In genomic region chr7:6579446-6579845, GRCh38 we compare ENCODE assay signal across 10 cellular contexts. TPM values are rescaled to one million over a fixed set of nuclear protein-coding genes. Genes with fewer than 3 reads are reported as not detected.
DNase-seq lines count a peak whose midpoint lies in the region; ATAC-seq, FAIRE-seq and TF ChIP-seq lines count a peak whose summit lies in the region.
"Had no signal": no experiment of that assay in that cellular context is flagged by ENCODE, and none has a peak within 500 bp of the region (broad histone marks: within the 10 kb centered on the region; RNA-seq: fewer than 3 reads in every experiment).

No MANE protein-coding gene starts in this region.

- H3K27ac Mint-ChIP-seq in CD4-positive, alpha-beta memory T cell, result peak overlapping the region in 6 of 7 donors; percentile 47 to 93 (median 68)
- peak overlapping the region in 2 of 3 experiments; percentile 2 to 83; a peak in 1 of 7 replicates for H3K27ac Mint-ChIP-seq in H9
- H3K27ac Mint-ChIP-seq in activated CD8-positive, alpha-beta T cell treated with anti-CD3 and anti-CD28 coated beads for 36 hours, result peak overlapping the region; percentile 17
- H3K27ac Mint-ChIP-seq in memory B cell, result peak overlapping the region; percentile 25

- ATAC-seq in activated CD8-positive, alpha-beta T cell treated with anti-CD3 and anti-CD28 coated beads for 36 hours, result no peak
- ATAC-seq in memory B cell (ENCODE audit: low read depth) (no peak), pancreas (no peak)
- ATAC-seq in activated CD4-positive, CD25-positive, alpha-beta regulatory T cell treated with anti-CD3 and anti-CD28 coated beads, Interleukin-2, amount 50 U/mL, for 24 hours, result no peak

- intact Hi-C loops in CD4-positive, alpha-beta memory T cell (cut with micrococcal nuclease), result no loop called here
- intact Hi-C loops in activated CD8-positive, alpha-beta T cell treated with anti-CD3 and anti-CD28 coated beads for 36 hours (cut with micrococcal nuclease), result no loop called here
- intact Hi-C loops in pancreas (cut with DNase I), result no loop called here

- POLR2A ChIA-PET in CD4-positive, alpha-beta memory T cell (lab: Charles Lee; ENCODE audit: partially characterized antibody), result no interaction called here
- POLR2A ChIA-PET in activated CD8-positive, alpha-beta T cell treated with anti-CD3 and anti-CD28 coated beads for 36 hours (lab: Charles Lee), result no interaction called here

- peaks cover 19% of the 10 kb centered on the region for H3K36me3 ChIP-seq in CD4-positive, alpha-beta memory T cell (ENCODE audit: insufficient read depth, low read length)
- H3K36me3 ChIP-seq in pancreas, result peaks cover 0 to 15% (median 5%) of the 10 kb centered on the region in 3 donors

- H3K27me3 Mint-ChIP-seq in CD4-positive, alpha-beta memory T cell, result no peaks in the 10 kb centered on the region
- H3K27me3 Mint-ChIP-seq in H9 (ENCODE audit: low read depth) (no peaks in the 10 kb centered on the region), memory B cell (no peaks in the 10 kb centered on the region)
- H3K27me3 Mint-ChIP-seq in activated CD8-positive, alpha-beta T cell treated with anti-CD3 and anti-CD28 coated beads for 36 hours, result no peaks in the 10 kb centered on the region

- no peak overlapping the region for H3K4me3 ChIP-seq in CD4-positive, alpha-beta memory T cell (ENCODE audit: low read length in 2 of 2)
- H3K4me3 ChIP-seq in pancreas, result no peak overlapping the region
- H3K4me3 ChIP-seq: suprapubic skin had no signal

- H3T11ph ChIP-seq in H9 (ENCODE audit: low read length), result no peak overlapping the region

- no peak overlapping the region for H4K8ac ChIP-seq in H9 (replicated peaks; ENCODE audit: insufficient read length, low read depth, low read length)

- H2BK20ac ChIP-seq in H9 (ENCODE audit: low read depth, low read length, poor library complexity, severe bottlenecking), result no peak overlapping the region

- H4K20me1 ChIP-seq in H9 (ENCODE audit: control insufficient read depth, insufficient read depth, insufficient read length), result no peaks in the 10 kb centered on the region

- FAIRE-seq in pancreas (lab: Jason Lieb, UNC), result no peak

- no peak overlapping the region for H3K4ac ChIP-seq in H9 (ENCODE audit: low read depth, low read length)

- no peak overlapping the region for H2BK12ac ChIP-seq in H9 (ENCODE audit: insufficient read length, low read depth, low read length)

- no peak overlapping the region for H3K14ac ChIP-seq in H9 (ENCODE audit: insufficient read depth, low read length)

- no peak overlapping the region for H2BK5ac ChIP-seq in H9 (ENCODE audit: insufficient read length, low read length)

- H2BK15ac ChIP-seq in H9 (ENCODE audit: low read depth, low read length), result no peak overlapping the region

- H3K56ac ChIP-seq in H9 (ENCODE audit: insufficient read length, low read depth, low read length), result no peak overlapping the region

- H4K5ac ChIP-seq in H9 (ENCODE audit: insufficient read length, low read depth, low read length), result no peak overlapping the region

- WGBS in H9 (ENCODE audit: extremely low coverage, insufficient read length, low lambda C conversion rate), result no CpG with 5 or more reads among the region's 4 CpGs
- WGBS in pancreas, 2 donors, result 89 to 91% methylated on average over 4 of the region's 4 CpGs

- no peaks in the 10 kb centered on the region for H3K23me2 ChIP-seq in H9 (ENCODE audit: insufficient read length, low read depth, low read length, poor library complexity, severe bottlenecking)

- H3K9me3 Mint-ChIP-seq in CD4-positive, alpha-beta memory T cell, result peaks cover 0 to 2% (median 0%) of the 10 kb centered on the region in 8 donors
- H3K9me3 Mint-ChIP-seq in H9, result no peaks in the 10 kb centered on the region
- H3K9me3 Mint-ChIP-seq in activated CD8-positive, alpha-beta T cell treated with anti-CD3 and anti-CD28 coated beads for 36 hours, result no peaks in the 10 kb centered on the region
- H3K9me3 Mint-ChIP-seq in memory B cell, result no peaks in the 10 kb centered on the region

- peak; percentile 52 for TF ChIP-seq CTCF in H9 (conservative IDR thresholded peaks at IDR 0.05)
- TF ChIP-seq CTCF in activated CD8-positive, alpha-beta T cell treated with anti-CD3 and anti-CD28 coated beads for 36 hours (IDR thresholded peaks at IDR 0.05), result peak; percentile 29
- TF ChIP-seq CTCF in pancreas (IDR thresholded peaks at IDR 0.05), result no peak

- H2AK5ac ChIP-seq in H9 (ENCODE audit: insufficient read length, low read length), result no peak overlapping the region

- H3K27me3 ChIP-seq in CD4-positive, alpha-beta memory T cell (ENCODE audit: insufficient read depth, low read length), result no peaks in the 10 kb centered on the region
- no peaks in the 10 kb centered on the region for H3K27me3 ChIP-seq in H9 (ENCODE audit: insufficient read depth, low read length)
- no peaks in the 10 kb centered on the region for H3K27me3 ChIP-seq in pancreas
- H3K27me3 ChIP-seq: suprapubic skin had no signal

- H3K23ac ChIP-seq in H9 (ENCODE audit: insufficient read length, low read depth, low read length), result no peak overlapping the region

- no peak for DNase-seq in CD4-positive, alpha-beta memory T cell
- DNase-seq in H9 (peak; percentile 43), memory B cell (ENCODE audit: low spot score in 2 of 2) (no peak), amniotic stem cell (lab: John Stamatoyannopoulos, UW) (no peak), GM03348 (ENCODE audit: low spot score) (no peak), pancreas (no peak)
- no peak for DNase-seq in activated CD8-positive, alpha-beta T cell treated with anti-CD3 and anti-CD28 coated beads for 36 hours
- DNase-seq: NCI-H524 treated with DMSO at 0.1 percent for 48 hours had no signal

- no peaks in the 10 kb centered on the region for H3K79me2 ChIP-seq in H9 (ENCODE audit: insufficient read depth, low read length)

- no peak overlapping the region for H4K91ac ChIP-seq in H9 (ENCODE audit: insufficient read length, low read depth, low read length)

- no peak overlapping the region for H3K4me2 ChIP-seq in H9 (ENCODE audit: insufficient read depth, insufficient read length, low read length)

- no peaks in the 10 kb centered on the region for H3K9me3 ChIP-seq in CD4-positive, alpha-beta memory T cell (ENCODE audit: control insufficient read depth in 1 of 2, low read length in 2 of 2)
- H3K9me3 ChIP-seq in H9 (ENCODE audit: control insufficient read depth, low read depth, low read length) (no peaks in the 10 kb centered on the region), pancreas (no peaks in the 10 kb centered on the region)
- H3K9me3 ChIP-seq: suprapubic skin had no signal

- peak overlapping the region in 2 of 8 donors; percentile 46 to 52 for H3K4me3 Mint-ChIP-seq in CD4-positive, alpha-beta memory T cell
- H3K4me3 Mint-ChIP-seq in H9 (peak overlapping the region; percentile 19 to 31; a peak in 2 of 5 replicates), memory B cell (peak overlapping the region; percentile 14)
- H3K4me3 Mint-ChIP-seq in activated CD8-positive, alpha-beta T cell treated with anti-CD3 and anti-CD28 coated beads for 36 hours, result peak overlapping the region; percentile 6

- peaks cover 12% of the 10 kb centered on the region for H3K4me1 ChIP-seq in CD4-positive, alpha-beta memory T cell (ENCODE audit: insufficient read depth, low read length)
- H3K4me1 ChIP-seq in H9 (ENCODE audit: insufficient read depth, low read length) (no peaks in the 10 kb centered on the region), pancreas (peaks cover 0 to 4% (median 0%) of the 10 kb centered on the region in 3 donors)

- peaks cover 5 to 26% (median 7%) of the 10 kb centered on the region in 4 donors for H3K4me1 Mint-ChIP-seq in CD4-positive, alpha-beta memory T cell
- H3K4me1 Mint-ChIP-seq in H9, result peaks cover 0 to 2% of the 10 kb centered on the region in 2 experiments; a peak in 1 of 4 replicates
- H3K4me1 Mint-ChIP-seq in activated CD8-positive, alpha-beta T cell treated with anti-CD3 and anti-CD28 coated beads for 36 hours (ENCODE audit: low read depth), result peaks cover 28% of the 10 kb centered on the region
- H3K4me1 Mint-ChIP-seq in memory B cell, result peaks cover 19% of the 10 kb centered on the region

- H3K36me3 Mint-ChIP-seq in CD4-positive, alpha-beta memory T cell, result peaks cover 25 to 38% of the 10 kb centered on the region in 2 donors
- H3K36me3 Mint-ChIP-seq in H9 (ENCODE audit: insufficient read depth in 1 of 3, low read depth in 3 of 3) (peaks cover 14 to 49% (median 45%) of the 10 kb centered on the region in 3 experiments; a peak in 6 of 7 replicates), memory B cell (peaks cover 21% of the 10 kb centered on the region)
- H3K36me3 Mint-ChIP-seq in activated CD8-positive, alpha-beta T cell treated with anti-CD3 and anti-CD28 coated beads for 36 hours (ENCODE audit: low read depth), result peaks cover 19% of the 10 kb centered on the region

- CTCF ChIA-PET in CD4-positive, alpha-beta memory T cell (lab: Charles Lee; ENCODE audit: partially characterized antibody), result no interaction called here
- CTCF ChIA-PET in activated CD8-positive, alpha-beta T cell treated with anti-CD3 and anti-CD28 coated beads for 36 hours (lab: Charles Lee), result no interaction called here

- H3K27ac ChIP-seq in CD4-positive, alpha-beta memory T cell (ENCODE audit: low read depth, low read length), result no peak overlapping the region
- H3K27ac ChIP-seq in H9 (ENCODE audit: insufficient read length, low read depth, low read length) (no peak overlapping the region), pancreas (no peak overlapping the region)
- H3K27ac ChIP-seq: suprapubic skin had no signal

- no peak overlapping the region for H3K9ac ChIP-seq in H9 (ENCODE audit: extremely low read depth, insufficient read length, low read length)

- H2AFZ ChIP-seq in H9 (ENCODE audit: low read length), result no peak overlapping the region

- H3K79me1 ChIP-seq in H9 (ENCODE audit: insufficient read depth, low read depth, low read length, poor library complexity, severe bottlenecking), result no peaks in the 10 kb centered on the region

- no peak overlapping the region for H3K18ac ChIP-seq in H9 (ENCODE audit: insufficient read length, low read depth, low read length)

- no peak overlapping the region for H2BK120ac ChIP-seq in H9 (ENCODE audit: low read depth, low read length, poor library complexity, severe bottlenecking)

RNA-seq across cellular contexts. Expression of gene ZDHHC4, which starts 2.2 kb away (rescaled TPM):
- 10 to 100 TPM; 31.6 to 31.9 TPM for total RNA-seq in CD4-positive, alpha-beta memory T cell
- 10 to 100 TPM; 52.2 to 80.8 TPM for polyA plus RNA-seq in CD4-positive, alpha-beta memory T cell
- total RNA-seq in H9 (2021), result 58.9 and 62.0 TPM in 2 replicates
- 10 to 100 TPM; 27.8 to 32.0 TPM for total RNA-seq in activated CD8-positive, alpha-beta T cell treated with anti-CD3 and anti-CD28 coated beads for 36 hours
- 10 to 100 TPM; 28.4 to 42.1 (median 36.0) TPM for total RNA-seq in pancreas
- 10 to 100 TPM; 33.1 to 43.4 TPM for polyA plus RNA-seq in pancreas

RNA-seq across cellular contexts. Expression of gene INTS15, which starts 10.4 kb away (rescaled TPM):
- 10 to 100 TPM; 56.6 to 62.1 TPM for total RNA-seq in CD4-positive, alpha-beta memory T cell
- 10 to 100 TPM; 25.4 to 37.5 TPM for polyA plus RNA-seq in CD4-positive, alpha-beta memory T cell
- total RNA-seq in H9 (2021), result 41.9 and 42.9 TPM in 2 replicates
- total RNA-seq in activated CD8-positive, alpha-beta T cell treated with anti-CD3 and anti-CD28 coated beads for 36 hours, result 10 to 100 TPM; 26.8 to 29.8 TPM
- 10 to 100 TPM; 12.4 to 18.1 (median 14.1) TPM for total RNA-seq in pancreas
- polyA plus RNA-seq in pancreas, result 10 to 100 TPM; 21.1 to 23.0 TPM

RNA-seq across cellular contexts. Expression of gene GRID2IP, which starts 28.2 kb away (rescaled TPM):
- total RNA-seq in CD4-positive, alpha-beta memory T cell, result under 1 TPM; 0.47 to 0.81 TPM
- polyA plus RNA-seq in CD4-positive, alpha-beta memory T cell, result under 1 TPM; 0.04 to 0.10 TPM
- total RNA-seq in H9 (2021), result 1.7 TPM in 2 replicates
- total RNA-seq in activated CD8-positive, alpha-beta T cell treated with anti-CD3 and anti-CD28 coated beads for 36 hours, result under 1 TPM; 0.18 to 0.23 TPM
- under 1 TPM; 0.47 to 1.00 (median 0.75) TPM for total RNA-seq in pancreas
- under 1 TPM; 0.47 to 0.57 TPM for polyA plus RNA-seq in pancreas

RNA-seq across cellular contexts. Expression of gene ZNF853, which starts 36.0 kb away (rescaled TPM):
- 1 to 10 TPM; 2.0 to 2.2 TPM for total RNA-seq in CD4-positive, alpha-beta memory T cell
- 1 to 10 TPM in 1 of 2 donors, under 1 TPM in 1; 0.34 to 1.9 TPM for polyA plus RNA-seq in CD4-positive, alpha-beta memory T cell
- total RNA-seq in H9 (2021) (9.3 and 9.6 TPM in 2 replicates), pancreas (1 to 10 TPM; 3.6 to 7.8 (median 5.8) TPM)
- 1 to 10 TPM; 1.3 to 1.8 TPM for total RNA-seq in activated CD8-positive, alpha-beta T cell treated with anti-CD3 and anti-CD28 coated beads for 36 hours
- 1 to 10 TPM; 1.6 to 4.3 TPM for polyA plus RNA-seq in pancreas

RNA-seq across cellular contexts. Expression of gene ZNF316, which starts 57.7 kb away (rescaled TPM):
- total RNA-seq in CD4-positive, alpha-beta memory T cell, result 10 to 100 TPM; 59.4 to 62.0 TPM
- polyA plus RNA-seq in CD4-positive, alpha-beta memory T cell, result 1 to 10 TPM in 1 of 2 donors, under 1 TPM in 1; 0.45 to 5.8 TPM
- 22.2 and 23.4 TPM in 2 replicates for total RNA-seq in H9 (2021)
- 10 to 100 TPM; 17.7 to 18.8 TPM for total RNA-seq in activated CD8-positive, alpha-beta T cell treated with anti-CD3 and anti-CD28 coated beads for 36 hours
- 10 to 100 TPM; 12.4 to 21.6 (median 14.5) TPM for total RNA-seq in pancreas
- 10 to 100 TPM; 19.6 to 52.6 TPM for polyA plus RNA-seq in pancreas

Comparison
In these comparisons a context has a peak if more than half of its experiments do, and no peak if none do; other contexts are left out.
1. H3K27ac Mint-ChIP-seq: peak in every context shown above with its lines; median percentile 68 in CD4-positive, alpha-beta memory T cell; 42 in H9; 25 in memory B cell; 17 in activated CD8-positive, alpha-beta T cell treated with anti-CD3 and anti-CD28 coated beads for 36 hours.
2. CTCF ChIP-seq: peak in H9 (single experiment) and activated CD8-positive, alpha-beta T cell treated with anti-CD3 and anti-CD28 coated beads for 36 hours (single experiment); none in pancreas (0 of 4).